Comparison of ENCODE assay signal across 8 cellular contexts in the genomic region with DNA sequence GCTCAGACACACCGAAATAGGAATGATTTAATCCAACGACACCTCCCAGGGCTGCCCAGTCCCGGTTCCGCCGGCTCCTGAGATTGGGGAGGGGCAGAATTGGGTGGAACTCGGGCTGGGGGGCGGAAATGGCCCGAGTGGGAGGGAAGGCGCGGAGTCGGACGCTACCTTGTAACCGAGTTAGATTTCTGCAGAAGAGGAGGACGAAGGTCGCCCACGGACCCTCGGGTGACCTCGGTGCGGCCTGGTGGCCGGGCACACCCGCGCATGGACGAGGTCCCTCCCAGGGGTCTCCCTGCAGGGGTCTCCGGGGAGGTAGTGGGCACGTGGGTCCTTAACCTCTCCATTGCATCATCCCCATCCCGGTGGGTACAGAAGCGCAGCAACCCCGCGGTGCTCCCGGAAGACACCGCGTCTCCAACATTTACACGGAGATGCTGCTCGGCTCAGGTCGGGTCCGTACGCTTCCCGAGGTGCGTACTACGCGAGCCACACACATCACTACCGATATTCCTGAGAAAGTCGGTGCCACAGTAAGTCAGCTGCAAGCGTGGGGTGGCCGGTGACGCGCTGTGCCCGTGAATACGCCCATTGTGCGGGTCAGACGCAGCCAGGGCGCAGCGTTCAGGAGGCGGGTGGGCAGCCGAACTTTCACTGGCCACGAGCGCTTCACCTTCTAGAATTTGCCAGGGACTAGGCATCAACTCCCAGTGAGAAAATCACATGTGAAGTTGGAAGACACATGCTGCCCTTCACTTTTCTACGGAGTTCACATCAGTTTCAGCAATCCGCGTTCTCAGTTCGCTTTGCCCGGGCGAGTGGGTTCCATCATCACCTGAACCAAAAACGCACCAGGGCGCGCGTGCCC. TPM values are rescaled to one million over a fixed set of nuclear protein-coding genes. Genes with fewer than 3 reads are reported as not detected.
DNase-seq lines count a peak whose midpoint lies in the region; ATAC-seq and TF ChIP-seq lines count a peak whose summit lies in the region.

No MANE protein-coding gene starts in this region.

- H3K36me3 ChIP-seq in cardiac muscle cell: no peaks in the 10 kb centered on the region
- H3K36me3 ChIP-seq in parathyroid adenoma (ENCODE audit: control insufficient read depth, insufficient read depth, low read length): no peaks in the 10 kb centered on the region

- CTCF ChIA-PET in activated naive CD4-positive, alpha-beta T cell treated with anti-CD3 and anti-CD28 coated beads, Interleukin-2, amount 10 ng/mL, durations not matched to agents 7 days and 5 days (lab: Charles Lee): no interaction called here

- peak overlapping the region; percentile 80 for H3K27ac Mint-ChIP-seq in activated naive CD4-positive, alpha-beta T cell treated with anti-CD3 and anti-CD28 coated beads, Interleukin-2, amount 10 ng/mL, durations not matched to agents 7 days and 5 days

- H3K27ac ChIP-seq in cardiac muscle cell (peak overlapping the region; percentile 69), parathyroid adenoma (peak overlapping the region; percentile 83)

- no peaks in the 10 kb centered on the region for H3K9me3 ChIP-seq in cardiac muscle cell (ENCODE audit: low read depth)
- no peaks in the 10 kb centered on the region for H3K9me3 ChIP-seq in parathyroid adenoma (ENCODE audit: control insufficient read depth, low read length)

- H3K27me3 ChIP-seq in cardiac muscle cell (no peaks in the 10 kb centered on the region), parathyroid adenoma (ENCODE audit: control insufficient read depth, insufficient read depth, low read length) (no peaks in the 10 kb centered on the region)

- peak overlapping the region; percentile 87 for H3K4me3 Mint-ChIP-seq in activated naive CD4-positive, alpha-beta T cell treated with anti-CD3 and anti-CD28 coated beads, Interleukin-2, amount 10 ng/mL, durations not matched to agents 7 days and 5 days

- no peaks in the 10 kb centered on the region for H3K9me3 Mint-ChIP-seq in activated naive CD4-positive, alpha-beta T cell treated with anti-CD3 and anti-CD28 coated beads, Interleukin-2, amount 10 ng/mL, durations not matched to agents 7 days and 5 days

- peaks cover 18% of the 10 kb centered on the region for H3K4me1 ChIP-seq in cardiac muscle cell (ENCODE audit: low read depth)
- H3K4me1 ChIP-seq in parathyroid adenoma: peaks cover 10% of the 10 kb centered on the region

- ATAC-seq in GM19452 (IDR thresholded peaks at IDR 0.05; ENCODE audit: unreplicated experiment) (peak; percentile 0), HG02759 (IDR thresholded peaks at IDR 0.05; ENCODE audit: unreplicated experiment) (no peak)

- peaks cover 4% of the 10 kb centered on the region for H3K36me3 Mint-ChIP-seq in activated naive CD4-positive, alpha-beta T cell treated with anti-CD3 and anti-CD28 coated beads, Interleukin-2, amount 10 ng/mL, durations not matched to agents 7 days and 5 days

- H3K4me3 ChIP-seq in cardiac muscle cell (peak overlapping the region; percentile 65), parathyroid adenoma (ENCODE audit: low read depth, low read length) (peak overlapping the region; percentile 64)

- peak overlapping the region; percentile 74 for H2AFZ ChIP-seq in parathyroid adenoma

- TF ChIP-seq CTCF in cardiac muscle cell (IDR thresholded peaks at IDR 0.05; ENCODE audit: low read depth, low read length): no peak
- no peak for TF ChIP-seq CTCF in parathyroid adenoma (IDR thresholded peaks at IDR 0.05)

- H3K4me1 Mint-ChIP-seq in activated naive CD4-positive, alpha-beta T cell treated with anti-CD3 and anti-CD28 coated beads, Interleukin-2, amount 10 ng/mL, durations not matched to agents 7 days and 5 days: peaks cover 44% of the 10 kb centered on the region

- H3K27me3 Mint-ChIP-seq in activated naive CD4-positive, alpha-beta T cell treated with anti-CD3 and anti-CD28 coated beads, Interleukin-2, amount 10 ng/mL, durations not matched to agents 7 days and 5 days: peaks cover 81% of the 10 kb centered on the region

- H3K4me2 ChIP-seq in parathyroid adenoma (ENCODE audit: low read length): peak overlapping the region; percentile 71

- no peak overlapping the region for H3K9ac ChIP-seq in parathyroid adenoma

- DNase-seq in Ammon's horn (ENCODE audit: low spot score) (peak; percentile 51), NCI-H510A (lab: John Stamatoyannopoulos, UW) (peak; percentile 53), cardiac muscle cell (ENCODE audit: low read depth in 1 of 2, low spot score in 1 of 2) (peak; percentile 48 to 53)
- peak; percentile 47 for DNase-seq in activated naive CD4-positive, alpha-beta T cell treated with anti-CD3 and anti-CD28 coated beads, Interleukin-2, amount 10 ng/mL, durations not matched to agents 7 days and 5 days
- DNase-seq in activated CD4-positive, CD25-positive, alpha-beta regulatory T cell (lab: John Stamatoyannopoulos, UW): no peak

- H3K79me2 ChIP-seq in parathyroid adenoma: peaks cover 9% of the 10 kb centered on the region

RNA-seq across cellular contexts. Expression of gene ZNF516, which starts 3.0 kb away (rescaled TPM):
- total RNA-seq in cardiac muscle cell: 44.7 and 78.6 TPM in 2 replicates
- 17.0 and 26.2 TPM in 2 replicates for polyA plus RNA-seq in cardiac muscle cell

Comparison
In these comparisons a context has a peak if more than half of its experiments do, and no peak if none do; other contexts are left out.
1. DNase-seq: peak in Ammon's horn (single experiment), NCI-H510A (single experiment), activated naive CD4-positive, alpha-beta T cell treated with anti-CD3 and anti-CD28 coated beads, Interleukin-2, amount 10 ng/mL, durations not matched to agents 7 days and 5 days (single experiment) and cardiac muscle cell (2 of 2); none in activated CD4-positive, CD25-positive, alpha-beta regulatory T cell (0 of 4).